In genomic region chr1:27284425-27285287, GRCh38 we compare ENCODE assay signal across 8 cellular contexts. TPM values are rescaled to one million over a fixed set of nuclear protein-coding genes. Genes with fewer than 3 reads are reported as not detected.
DNase-seq lines count a peak whose midpoint lies in the region; ATAC-seq, FAIRE-seq and TF ChIP-seq lines count a peak whose summit lies in the region.

No MANE protein-coding gene starts in this region.

- in situ Hi-C loops in SK-MEL-5 (cut with HindIII; ENCODE audit: low pct_unique_long_range_greater_than_20kb, low sequenced_read_pairs) = no loop called here
- in situ Hi-C loops in transverse colon (cut with MboI; ENCODE audit: low pct_ligation_motif_present in 1 of 4, low pct_unique_long_range_greater_than_20kb in 1 of 4, low sequenced_read_pairs in 3 of 4) = loop anchor here (5.0 to 25.0 kb wide), 3 partner anchors 172 to 182 kb away; no protein-coding TSS in a partner anchor

- TF ChIP-seq POLR2A in transverse colon (IDR thresholded peaks at IDR 0.05) = no peak

- ATAC-seq in pancreas (peak; percentile 83 to 97 (median 96)), HG02885 (IDR thresholded peaks at IDR 0.05; ENCODE audit: poor library complexity, unreplicated experiment) (no peak)

- H3K27me3 ChIP-seq in pancreas (no peaks in the 10 kb centered on the region), transverse colon (no peaks in the 10 kb centered on the region)

- no peak overlapping the region for H3K4me3 ChIP-seq in pancreas
- no peak overlapping the region for H3K4me3 ChIP-seq in transverse colon

- intact Hi-C loops in pancreas (cut with DNase I) (loop anchor here in 2 of 3 donors (5.0 to 10.0 kb wide), 2 partner anchors 90 to 182 kb away; no protein-coding TSS in a partner anchor), transverse colon (cut with DNase I; ENCODE audit: low total_unique reads) (loop anchor here (10.0 kb wide), 1 partner anchor 290 kb away; the partner anchor contains the start of gene TRNP1)

- H3K36me3 ChIP-seq in pancreas (peaks cover 0 to 6% (median 6%) of the 10 kb centered on the region in 3 donors), transverse colon (peaks cover 0 to 23% (median 5%) of the 10 kb centered on the region in 4 donors)

- no peak for TF ChIP-seq EP300 in transverse colon (IDR thresholded peaks at IDR 0.05; ENCODE audit: low read depth)

- TF ChIP-seq CTCF in pancreas (IDR thresholded peaks at IDR 0.05) = peak; percentile 75 to 88 (median 82)
- TF ChIP-seq CTCF in transverse colon (IDR thresholded peaks at IDR 0.05) = peak; percentile 82 to 89 (median 87)

- FAIRE-seq in pancreas (lab: Jason Lieb, UNC) = peak; percentile 5

- DNase-seq in ELF-1 (ENCODE audit: low read depth, low spot score) (peak; percentile 66), NAMALWA (ENCODE audit: low spot score) (peak; percentile 92), SK-MEL-5 (ENCODE audit: low read depth, low spot score) (peak; percentile 81), glomerular endothelial cell (ENCODE audit: extremely low read depth, low read depth, low spot score) (peak; percentile 39), pancreas (peak; percentile 66 to 92 (median 82)), transverse colon (peak; percentile 89)
- DNase-seq in activated gamma-delta T cell treated with anti-CD3 and anti-CD28 coated beads, Interleukin-2, amount 50 U/mL, for 16 hours (ENCODE audit: low read depth) = peak; percentile 86

- H3K4me1 ChIP-seq in pancreas (no peaks in the 10 kb centered on the region), transverse colon (no peaks in the 10 kb centered on the region)

- 43 to 49% methylated on average over 11 of the region's 11 CpGs for WGBS in pancreas, 2 donors
- WGBS in transverse colon (ENCODE audit: low coverage in 1 of 2), 2 donors = 42 to 46% methylated on average over 3 to 11 of the region's 11 CpGs

- H3K27ac ChIP-seq in pancreas (no peak overlapping the region), transverse colon (no peak overlapping the region)

- H3K9me3 ChIP-seq in pancreas = no peaks in the 10 kb centered on the region
- no peaks in the 10 kb centered on the region for H3K9me3 ChIP-seq in transverse colon

RNA-seq across cellular contexts. Expression of gene TMEM222, which starts 37.3 kb away (rescaled TPM):
- total RNA-seq in SK-MEL-5 (2014; rRNA removed; shearing (Covaris generic)) = 38.0 and 38.1 TPM in 2 replicates
- 62.6 and 63.8 TPM in 2 replicates for polyA plus RNA-seq in SK-MEL-5 (2015; cell fraction: cytosol; rRNA removed)
- 51.3 and 59.8 TPM in 2 replicates for polyA plus RNA-seq in SK-MEL-5 (2015; cell fraction: nucleus; rRNA removed)
- total RNA-seq in glomerular endothelial cell (29.8 and 40.7 TPM in 2 replicates), pancreas (10 to 100 TPM; 11.9 to 22.1 (median 14.4) TPM), transverse colon (10 to 100 TPM; 14.6 to 41.0 (median 22.3) TPM)
- 10 to 100 TPM; 27.7 to 37.0 TPM for polyA plus RNA-seq in pancreas

RNA-seq across cellular contexts. Expression of gene WDTC1, which starts 50.2 kb away (rescaled TPM):
- total RNA-seq in SK-MEL-5 (2014; rRNA removed; shearing (Covaris generic)) = 9.0 and 10.2 TPM in 2 replicates
- polyA plus RNA-seq in SK-MEL-5 (2015; cell fraction: cytosol; rRNA removed) = 22.9 and 27.5 TPM in 2 replicates
- 10.8 and 14.3 TPM in 2 replicates for polyA plus RNA-seq in SK-MEL-5 (2015; cell fraction: nucleus; rRNA removed)
- total RNA-seq in glomerular endothelial cell = 36.2 and 43.3 TPM in 2 replicates
- 10 to 100 TPM; 15.6 to 33.2 (median 20.0) TPM for total RNA-seq in pancreas
- polyA plus RNA-seq in pancreas = 10 to 100 TPM; 12.2 to 12.8 TPM
- total RNA-seq in transverse colon = 10 to 100 TPM; 36.0 to 62.5 (median 44.2) TPM

RNA-seq across cellular contexts. Expression of gene SYTL1, which starts 57.2 kb away (rescaled TPM):
- not detected in 2 replicates for total RNA-seq in SK-MEL-5 (2014; rRNA removed; shearing (Covaris generic))
- polyA plus RNA-seq in SK-MEL-5 (2015; cell fraction: cytosol; rRNA removed) = not detected in 2 replicates
- 0.59 TPM in 1 of 2 replicates, not detected in the other for polyA plus RNA-seq in SK-MEL-5 (2015; cell fraction: nucleus; rRNA removed)
- total RNA-seq in glomerular endothelial cell (1.8 and 5.4 TPM in 2 replicates), pancreas (100 to 1,000 TPM in 4 of 6 donors, 10 to 100 TPM in 2; 45.8 to 128 (median 104) TPM), transverse colon (1 to 10 TPM; 5.2 to 9.2 (median 6.9) TPM)
- 100 to 1,000 TPM; 207 to 254 TPM for polyA plus RNA-seq in pancreas

Comparison
In these comparisons a context has a peak if more than half of its experiments do, and no peak if none do; other contexts are left out.
1. DNase-seq: peak in every context shown above with its lines; median percentile 92 in NAMALWA; 89 in transverse colon; 86 in activated gamma-delta T cell treated with anti-CD3 and anti-CD28 coated beads, Interleukin-2, amount 50 U/mL, for 16 hours; 82 in pancreas; 81 in SK-MEL-5; 66 in ELF-1; 39 in glomerular endothelial cell.